25 cellular contexts compared by ENCODE assay signal in the genomic region with DNA sequence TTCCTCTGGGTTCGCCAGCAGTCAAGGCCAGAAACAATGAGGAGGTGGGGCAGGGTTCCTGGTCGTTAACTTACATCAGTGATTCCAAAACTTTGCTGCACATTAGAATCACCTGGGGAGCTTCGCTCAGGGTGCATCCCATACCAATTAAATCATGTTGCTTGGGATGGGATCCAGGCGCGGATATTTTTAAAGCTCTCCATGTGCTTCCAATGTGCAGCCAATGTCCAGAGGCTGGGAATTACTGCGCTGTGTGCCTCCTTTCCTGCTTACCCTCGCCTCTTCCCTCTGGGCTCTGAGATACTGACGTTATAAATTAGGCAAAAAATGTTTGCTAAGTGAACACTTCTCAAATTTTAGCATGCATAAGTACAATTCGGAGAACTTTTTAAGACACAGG.
"Had no signal": no experiment of that assay in that cellular context is flagged by ENCODE, and none has a peak within 500 bp of the region (broad histone marks: within the 10 kb centered on the region; RNA-seq: fewer than 3 reads in every experiment).

No MANE protein-coding gene starts in this region.

- H3K27ac Mint-ChIP-seq: naive B cell; natural killer cell treated with Interleukin-12 subunit alpha and Interleukin-12 subunit beta and Interleukin-15 and Interleukin-18, amount 100 ng/mL, for 72 hours; neural progenitor cell; stimulated activated memory B cell treated with anti-CD40 and anti-IgM and Interleukin-4, amounts not matched to agents 10 μg/mL and 1 μg/mL and 100 μg/mL, for 72 hours; stimulated activated naive CD8-positive, alpha-beta T cell treated with anti-CD3 and anti-CD28 coated beads, Interleukin-15, Interleukin-2, amounts not matched to agents 100 ng/mL and 50 ng/mL, for 24 hours; type B pancreatic cell had no signal

- H3K27ac ChIP-seq: ovary, parathyroid adenoma, prostate gland, right lobe of liver, sigmoid colon, stomach, tibial artery, transverse colon, upper lobe of right lung, uterus had no signal

- DNase-seq: naive B cell; naive thymus-derived CD8-positive, alpha-beta T cell; occipital lobe; ovary; right cardiac atrium; right lobe of liver; sigmoid colon; small intestine; stimulated activated CD4-positive, alpha-beta T cell treated with anti-CD3 and anti-CD28 coated beads, Interleukin-15, amount 100 ng/mL, for 24 hours; stimulated activated CD4-positive, alpha-beta T cell treated with anti-CD3 and anti-CD28 coated beads, Interleukin-4, amount 100 ng/mL, for 1 hour; stimulated activated CD4-positive, alpha-beta T cell treated with anti-CD3 and anti-CD28 coated beads, Interleukin-4, amount 100 ng/mL, for 4 hours; stimulated activated CD8-positive, alpha-beta memory T cell treated with anti-CD3 and anti-CD28 coated beads, Interleukin-4, amount 100 ng/mL, for 48 hours; stimulated activated naive CD4-positive, alpha-beta T cell treated with Interleukin-2 at 50 U/mL for 16 hours; stomach; tibial artery; transverse colon; upper lobe of right lung; uterus had no signal

- H3K4me1 Mint-ChIP-seq: naive B cell; naive thymus-derived CD8-positive, alpha-beta T cell; stimulated activated memory B cell treated with anti-CD40 and anti-IgM and Interleukin-4, amounts not matched to agents 10 μg/mL and 1 μg/mL and 100 μg/mL, for 72 hours had no signal

- ATAC-seq: naive thymus-derived CD8-positive, alpha-beta T cell; natural killer cell treated with Interleukin-12 subunit alpha and Interleukin-12 subunit beta and Interleukin-15 and Interleukin-18, amount 100 ng/mL, for 72 hours; right cardiac atrium; right lobe of liver; stimulated activated memory B cell treated with anti-CD40 and anti-IgM and Interleukin-4, amounts not matched to agents 10 μg/mL and 1 μg/mL and 100 μg/mL, for 72 hours; upper lobe of right lung had no signal

- H3K27me3 ChIP-seq: neural progenitor cell, ovary, right lobe of liver, sigmoid colon, stomach, tibial artery, transverse colon, uterus had no signal

- H3K36me3 ChIP-seq: neural progenitor cell, ovary, prostate gland, right lobe of liver, sigmoid colon, stomach, tibial artery, transverse colon, upper lobe of right lung, uterus had no signal

- H3K4me3 Mint-ChIP-seq: naive B cell; naive thymus-derived CD8-positive, alpha-beta T cell; natural killer cell treated with Interleukin-12 subunit alpha and Interleukin-12 subunit beta and Interleukin-15 and Interleukin-18, amount 100 ng/mL, for 72 hours; neural progenitor cell; stimulated activated memory B cell treated with anti-CD40 and anti-IgM and Interleukin-4, amounts not matched to agents 10 μg/mL and 1 μg/mL and 100 μg/mL, for 72 hours; stimulated activated naive CD8-positive, alpha-beta T cell treated with anti-CD3 and anti-CD28 coated beads, Interleukin-15, Interleukin-2, amounts not matched to agents 100 ng/mL and 50 ng/mL, for 24 hours; type B pancreatic cell had no signal

- H3K4me3 ChIP-seq: neural progenitor cell, ovary, prostate gland, right lobe of liver, sigmoid colon, stomach, tibial artery, transverse colon, upper lobe of right lung, uterus had no signal

- H3K9me3 ChIP-seq: ovary, prostate gland, right lobe of liver, sigmoid colon, stomach, tibial artery, transverse colon, upper lobe of right lung, uterus had no signal

- H3K4me2 ChIP-seq: neural progenitor cell had no signal

- H3K36me3 Mint-ChIP-seq: naive B cell; naive thymus-derived CD8-positive, alpha-beta T cell; natural killer cell treated with Interleukin-12 subunit alpha and Interleukin-12 subunit beta and Interleukin-15 and Interleukin-18, amount 100 ng/mL, for 72 hours; neural progenitor cell; stimulated activated memory B cell treated with anti-CD40 and anti-IgM and Interleukin-4, amounts not matched to agents 10 μg/mL and 1 μg/mL and 100 μg/mL, for 72 hours; type B pancreatic cell had no signal

- H3K4me1 ChIP-seq: parathyroid adenoma, prostate gland, right lobe of liver, sigmoid colon, stomach, transverse colon, upper lobe of right lung, uterus had no signal

- H3K79me2 ChIP-seq: parathyroid adenoma had no signal

- H2AFZ ChIP-seq: neural progenitor cell, parathyroid adenoma had no signal

- H3K9me3 Mint-ChIP-seq: natural killer cell treated with Interleukin-12 subunit alpha and Interleukin-12 subunit beta and Interleukin-15 and Interleukin-18, amount 100 ng/mL, for 72 hours; stimulated activated memory B cell treated with anti-CD40 and anti-IgM and Interleukin-4, amounts not matched to agents 10 μg/mL and 1 μg/mL and 100 μg/mL, for 72 hours; stimulated activated naive CD8-positive, alpha-beta T cell treated with anti-CD3 and anti-CD28 coated beads, Interleukin-15, Interleukin-2, amounts not matched to agents 100 ng/mL and 50 ng/mL, for 24 hours; type B pancreatic cell had no signal

- H3K9ac ChIP-seq: neural progenitor cell, parathyroid adenoma had no signal
